ENCODE assay signal across 8 cellular contexts in the genomic region with DNA sequence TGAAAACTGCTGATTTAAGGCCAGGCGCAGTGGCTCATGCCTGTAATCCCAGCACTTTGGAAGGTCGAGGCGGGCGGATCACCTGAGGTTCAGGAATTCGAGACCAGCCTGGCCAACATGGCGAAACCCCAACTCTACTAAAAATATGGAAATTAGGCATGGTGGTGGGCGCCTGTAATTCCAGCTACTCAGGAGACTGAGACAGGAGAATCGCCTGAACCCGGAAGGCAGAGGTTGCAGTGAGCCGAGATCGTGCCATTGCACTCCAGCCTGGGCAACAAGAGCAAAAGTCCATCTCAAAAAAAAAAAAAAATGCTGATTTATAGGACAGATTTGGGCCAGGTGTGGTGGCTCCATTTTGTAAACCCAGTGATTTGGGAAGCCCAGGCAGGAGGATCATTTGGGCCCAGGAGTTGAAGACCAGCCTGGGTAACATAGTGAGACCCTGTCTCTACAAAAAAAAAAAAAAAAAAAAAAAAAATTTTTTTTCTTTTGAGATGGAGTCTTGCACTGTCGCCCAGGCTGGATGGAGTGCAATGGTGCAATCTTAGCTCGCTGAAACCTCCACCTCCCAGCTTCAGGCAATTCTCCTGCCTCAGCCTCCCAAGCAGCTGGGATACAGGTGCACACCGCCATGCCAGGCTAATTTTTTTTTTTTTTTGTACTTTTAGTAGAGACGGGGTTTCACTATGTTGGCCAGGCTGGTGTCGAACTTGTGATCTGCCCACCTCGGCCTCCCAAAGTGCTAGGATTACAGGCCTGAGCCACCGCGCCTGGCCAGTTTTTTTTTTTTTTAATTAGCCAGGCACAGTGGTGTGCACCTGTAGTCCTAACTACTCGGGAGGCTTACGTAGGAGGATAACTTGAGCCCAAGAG. TPM values are rescaled to one million over a fixed set of nuclear protein-coding genes. Genes with fewer than 3 reads are reported as not detected.
DNase-seq lines count a peak whose midpoint lies in the region; ATAC-seq and TF ChIP-seq lines count a peak whose summit lies in the region.
"Not testable (repeated sequence)": the region's sequence is repeated elsewhere in the genome, so short reads cannot be mapped to it uniquely, and the experiment has no call there.

No MANE protein-coding gene starts in this region.

- not testable (repeated sequence) for H3K4me3 Mint-ChIP-seq in CD4-positive, alpha-beta T cell; T-helper 17 cell

- H3K9ac ChIP-seq in Loucy (ENCODE audit: low read depth, low read length, poor library complexity, severe bottlenecking); mesenchymal stem cell (ENCODE audit: low read length): not testable (repeated sequence)

- H3K27ac ChIP-seq in CD4-positive, alpha-beta T cell (ENCODE audit: low read depth, low read length); osteoblast (ENCODE audit: low read depth, low read length): not testable (repeated sequence)
- H3K27ac ChIP-seq in ascending aorta (peak overlapping the region; percentile 66 to 70), mesenchymal stem cell (ENCODE audit: low read length, poor library complexity, severe bottlenecking) (peak overlapping the region; percentile 6), tibial artery (peak overlapping the region; percentile 13 to 50)

- H3K27me3 ChIP-seq in CD4-positive, alpha-beta T cell (ENCODE audit: control insufficient read depth, insufficient read depth, low read length); Loucy (ENCODE audit: insufficient read depth, low read length, poor library complexity, severe bottlenecking); ascending aorta; mesenchymal stem cell (ENCODE audit: control insufficient read depth in 1 of 2, insufficient read depth in 1 of 2, low read length in 2 of 2); osteoblast (ENCODE audit: insufficient read depth, low read length); tibial artery: not testable (repeated sequence)

- not testable (repeated sequence) for H2BK120ac ChIP-seq in mesenchymal stem cell (ENCODE audit: low read depth, low read length)

- not testable (repeated sequence) for H3K9me2 ChIP-seq in Loucy (replicated peaks; ENCODE audit: low read depth, low read length)

- H2BK12ac ChIP-seq in mesenchymal stem cell (ENCODE audit: low read length in 2 of 2): not testable (repeated sequence)

- H2BK5ac ChIP-seq in mesenchymal stem cell (ENCODE audit: low read depth, low read length, poor library complexity, severe bottlenecking): not testable (repeated sequence)

- not testable (repeated sequence) for H3K27me3 Mint-ChIP-seq in CD4-positive, alpha-beta T cell; T-helper 17 cell

- not testable (repeated sequence) for H3K23ac ChIP-seq in mesenchymal stem cell (ENCODE audit: low read length in 2 of 2)

- peak overlapping the region; percentile 28 for H3K27ac Mint-ChIP-seq in CD4-positive, alpha-beta T cell
- peak overlapping the region; percentile 78 for H3K27ac Mint-ChIP-seq in T-helper 17 cell

- H3K9me3 ChIP-seq in CD4-positive, alpha-beta T cell (ENCODE audit: control insufficient read depth, low read length); Loucy (ENCODE audit: insufficient read depth, low read depth, low read length); T-helper 17 cell (ENCODE audit: control insufficient read depth, low read length, poor library complexity, severe bottlenecking); ascending aorta; mesenchymal stem cell (ENCODE audit: control insufficient read depth, low read length); osteoblast (ENCODE audit: low read depth, low read length); tibial artery: not testable (repeated sequence)

- H3K4ac ChIP-seq in mesenchymal stem cell (ENCODE audit: low read depth in 1 of 2, low read length in 2 of 2): not testable (repeated sequence)

- H3K4me1 Mint-ChIP-seq in CD4-positive, alpha-beta T cell (ENCODE audit: low read depth): peaks cover 24% of the 10 kb centered on the region
- not testable (repeated sequence) for H3K4me1 Mint-ChIP-seq in T-helper 17 cell

- peaks cover 16% of the 10 kb centered on the region; the same call in 1 of the 2 replicates for H3K36me3 ChIP-seq in Loucy (ENCODE audit: insufficient read depth, low read length)
- not testable (repeated sequence) for H3K36me3 ChIP-seq in ascending aorta, tibial artery
- H3K36me3 ChIP-seq in mesenchymal stem cell (ENCODE audit: control insufficient read depth in 1 of 2, insufficient read depth in 2 of 2, low read depth in 1 of 2, low read length in 2 of 2): peaks cover 29 to 31% of the 10 kb centered on the region in 2 experiments
- peaks cover 16% of the 10 kb centered on the region for H3K36me3 ChIP-seq in osteoblast (ENCODE audit: insufficient read depth, low read length)

- not testable (repeated sequence) for H2BK15ac ChIP-seq in mesenchymal stem cell (ENCODE audit: low read depth, poor library complexity, severe bottlenecking)

- not testable (repeated sequence) for H4K8ac ChIP-seq in mesenchymal stem cell (ENCODE audit: low read length)

- H3K79me1 ChIP-seq in mesenchymal stem cell (replicated peaks; ENCODE audit: low read length, poor library complexity, severe bottlenecking): not testable (repeated sequence)

- H3K14ac ChIP-seq in mesenchymal stem cell (ENCODE audit: low read length in 2 of 2): not testable (repeated sequence)

- H3K9me3 Mint-ChIP-seq in CD4-positive, alpha-beta T cell: not testable (repeated sequence)

- H3F3A ChIP-seq in Loucy (ENCODE audit: low read depth): peaks cover 20% of the 10 kb centered on the region

- H3K4me3 ChIP-seq in Loucy (ENCODE audit: low read length, poor library complexity, severe bottlenecking); ascending aorta; epithelial cell of esophagus (ENCODE audit: low read length); mesenchymal stem cell (ENCODE audit: insufficient read depth in 1 of 2, low read depth in 1 of 2, low read length in 2 of 2); osteoblast (ENCODE audit: insufficient read depth, low read length); tibial artery: not testable (repeated sequence)

- H2AFZ ChIP-seq in Loucy (ENCODE audit: low read length); mesenchymal stem cell (ENCODE audit: low read depth, low read length); osteoblast (ENCODE audit: low read length): not testable (repeated sequence)

- intact Hi-C loops in CD4-positive, alpha-beta T cell (cut with DNase I, micrococcal nuclease): loop anchor here in 1 of 2 experiments (1.0 kb wide), 1 partner anchor 402 kb away; no protein-coding TSS in a partner anchor
- intact Hi-C loops in ascending aorta (cut with DNase I): loop anchor here (10.0 kb wide), 2 partner anchors 401 to 481 kb away; no protein-coding TSS in a partner anchor
- intact Hi-C loops in tibial artery (cut with DNase I; ENCODE audit: low total_unique reads): loop anchor here (10.0 kb wide), 1 partner anchor 101 kb away; no protein-coding TSS in a partner anchor

- not testable (repeated sequence) for H4K20me1 ChIP-seq in Loucy (ENCODE audit: insufficient read depth, low read length, poor library complexity, severe bottlenecking)
- H4K20me1 ChIP-seq in osteoblast (ENCODE audit: insufficient read depth, low read length): peaks cover 11% of the 10 kb centered on the region

- ATAC-seq in CD4-positive, alpha-beta T cell (ENCODE audit: poor library complexity); T-helper 17 cell: not testable (repeated sequence)

- H3K79me2 ChIP-seq in Loucy (ENCODE audit: insufficient read depth, low read length); osteoblast (ENCODE audit: insufficient read depth, low read length): not testable (repeated sequence)

- not testable (repeated sequence) for H4K91ac ChIP-seq in mesenchymal stem cell (ENCODE audit: low read length)

- not testable (repeated sequence) for H3K36me3 Mint-ChIP-seq in CD4-positive, alpha-beta T cell (ENCODE audit: low read depth); T-helper 17 cell (ENCODE audit: low read depth)

- POLR2A ChIA-PET in CD4-positive, alpha-beta T cell (lab: Charles Lee): interaction anchor here (0.7 to 1.4 kb wide), 4 partner anchors 8 to 253 kb away, joined by 3 to 7 read pairs (median 4); a partner anchor contains a TSS

- H2AK5ac ChIP-seq in mesenchymal stem cell (ENCODE audit: low read length, severe bottlenecking): not testable (repeated sequence)

- DNase-seq in CD4-positive, alpha-beta T cell; T-helper 17 cell; ascending aorta (ENCODE audit: low spot score in 2 of 2); mesenchymal stem cell; osteoblast (ENCODE audit: insufficient read length, low spot score, missing footprints); tibial artery: not testable (repeated sequence)
- peak; percentile 36 for DNase-seq in epithelial cell of esophagus (ENCODE audit: low read depth)

- 88% methylated on average over 18 of the region's 21 CpGs for WGBS in mesenchymal stem cell

- H3K4me1 ChIP-seq in Loucy (ENCODE audit: insufficient read depth, low read length, poor library complexity, severe bottlenecking): peaks cover 26% of the 10 kb centered on the region
- H3K4me1 ChIP-seq in ascending aorta: peaks cover 3 to 35% of the 10 kb centered on the region in 2 donors
- peaks cover 22% of the 10 kb centered on the region for H3K4me1 ChIP-seq in mesenchymal stem cell (ENCODE audit: control insufficient read depth, insufficient read depth, low read depth, low read length)
- peaks cover 49% of the 10 kb centered on the region for H3K4me1 ChIP-seq in osteoblast (ENCODE audit: insufficient read depth, low read length)
- peaks cover 0 to 41% (median 30%) of the 10 kb centered on the region in 4 donors for H3K4me1 ChIP-seq in tibial artery

- not testable (repeated sequence) for TF ChIP-seq CTCF in CD4-positive, alpha-beta T cell (IDR thresholded peaks at IDR 0.05); Loucy (conservative IDR thresholded peaks at IDR 0.05; ENCODE audit: low read length); ascending aorta (IDR thresholded peaks at IDR 0.05); epithelial cell of esophagus (IDR thresholded peaks at IDR 0.05; ENCODE audit: insufficient read depth, low read depth, low read length, missing control alignments); osteoblast (IDR thresholded peaks at IDR 0.05; ENCODE audit: extremely low read depth, low read depth, low read length); tibial artery (IDR thresholded peaks at IDR 0.05)

- CTCF ChIA-PET in CD4-positive, alpha-beta T cell (lab: Charles Lee): interaction anchor here (0.7 to 1.1 kb wide), 3 partner anchors 42 to 276 kb away, joined by 3 to 6 read pairs (median 4); a partner anchor contains a TSS

- H3K18ac ChIP-seq in mesenchymal stem cell (ENCODE audit: low read depth in 1 of 2, low read length in 2 of 2): not testable (repeated sequence)

- peak overlapping the region; percentile 38 for H3K4me2 ChIP-seq in Loucy (ENCODE audit: low read depth, low read length, poor library complexity, severe bottlenecking)
- H3K4me2 ChIP-seq in mesenchymal stem cell (ENCODE audit: low read length, poor library complexity, severe bottlenecking): not testable (repeated sequence)
- peak overlapping the region; percentile 8 for H3K4me2 ChIP-seq in osteoblast (ENCODE audit: insufficient read depth, low read length)

RNA-seq across cellular contexts. Expression of a gene that starts 6.9 kb away (rescaled TPM):
- total RNA-seq in CD4-positive, alpha-beta T cell: 1 to 10 TPM; 7.2 to 7.9 TPM
- total RNA-seq in T-helper 17 cell (10 to 100 TPM; 15.8 to 16.7 TPM), ascending aorta (2.6 TPM), osteoblast (4.7 and 5.6 TPM in 2 replicates)
- polyA plus RNA-seq in mesenchymal stem cell (2013, experiment 1 of 2): 13.7 TPM
- polyA plus RNA-seq in mesenchymal stem cell (2013, experiment 2 of 2): 13.0 TPM

RNA-seq across cellular contexts. Expression of a gene that starts 42.0 kb away (rescaled TPM):
- total RNA-seq in CD4-positive, alpha-beta T cell: 10 to 100 TPM; 47.1 to 47.8 TPM
- total RNA-seq in T-helper 17 cell: 10 to 100 TPM; 39.8 to 57.6 TPM
- total RNA-seq in ascending aorta: 26.1 TPM
- 30.2 TPM for polyA plus RNA-seq in mesenchymal stem cell (2013, experiment 1 of 2)
- polyA plus RNA-seq in mesenchymal stem cell (2013, experiment 2 of 2): 28.7 TPM
- 64.8 and 65.5 TPM in 2 replicates for total RNA-seq in osteoblast

RNA-seq across cellular contexts. Expression of a gene that starts 52.2 kb away (rescaled TPM):
- 10 to 100 TPM; 91.6 to 94.2 TPM for total RNA-seq in CD4-positive, alpha-beta T cell
- total RNA-seq in T-helper 17 cell (10 to 100 TPM; 92.5 to 94.9 TPM), ascending aorta (120 TPM), osteoblast (52.8 and 53.9 TPM in 2 replicates)
- 111 TPM for polyA plus RNA-seq in mesenchymal stem cell (2013, experiment 1 of 2)
- 113 TPM for polyA plus RNA-seq in mesenchymal stem cell (2013, experiment 2 of 2)
